Comparison of ENCODE assay signal across 16 cellular contexts in genomic region chr18:75554112-75554511, GRCh38.
"Had no signal": no experiment of that assay in that cellular context is flagged by ENCODE, and none has a peak within 500 bp of the region (broad histone marks: within the 10 kb centered on the region; RNA-seq: fewer than 3 reads in every experiment).

No MANE protein-coding gene starts in this region.

- H3K9me3 Mint-ChIP-seq: natural killer cell had no signal

- DNase-seq: dermis blood vessel endothelial cell; erythroblast; head of caudate nucleus; kidney glomerular epithelial cell; mammary epithelial cell; mucosa of descending colon; natural killer cell; ovary; sigmoid colon; stimulated activated CD4-positive, alpha-beta T cell treated with anti-CD3 and anti-CD28 coated beads, Interleukin-2, amount 100 ng/mL, for 48 hours; stimulated activated naive CD4-positive, alpha-beta T cell treated with Interleukin-2 at 50 U/mL for 16 hours; trophoblast cell had no signal

- H3K36me3 ChIP-seq: ovary, right atrium auricular region, sigmoid colon had no signal

- H2AFZ ChIP-seq: hepatocyte had no signal

- ATAC-seq: mucosa of descending colon, natural killer cell had no signal

- H3K36me3 Mint-ChIP-seq: natural killer cell had no signal

- H3K4me2 ChIP-seq: hepatocyte had no signal

- H3K4me3 Mint-ChIP-seq: natural killer cell, neural crest cell had no signal

- H3K9me3 ChIP-seq: mucosa of descending colon, ovary, right atrium auricular region, sigmoid colon had no signal

- H3K4me1 ChIP-seq: right atrium auricular region, sigmoid colon had no signal

- H3K79me2 ChIP-seq: hepatocyte had no signal

- H3K4me3 ChIP-seq: hepatocyte, mucosa of descending colon, ovary, right atrium auricular region, sigmoid colon, skin epidermis had no signal

- H3K27me3 ChIP-seq: hepatocyte, ovary, right atrium auricular region, sigmoid colon had no signal

- H3K4me1 Mint-ChIP-seq: natural killer cell had no signal

- H3K27ac ChIP-seq: hepatocyte, ovary, right atrium auricular region, sigmoid colon, skin epidermis had no signal

- H3K27ac Mint-ChIP-seq: natural killer cell had no signal
